ENCODE assay signal across 27 cellular contexts in the genomic region with DNA sequence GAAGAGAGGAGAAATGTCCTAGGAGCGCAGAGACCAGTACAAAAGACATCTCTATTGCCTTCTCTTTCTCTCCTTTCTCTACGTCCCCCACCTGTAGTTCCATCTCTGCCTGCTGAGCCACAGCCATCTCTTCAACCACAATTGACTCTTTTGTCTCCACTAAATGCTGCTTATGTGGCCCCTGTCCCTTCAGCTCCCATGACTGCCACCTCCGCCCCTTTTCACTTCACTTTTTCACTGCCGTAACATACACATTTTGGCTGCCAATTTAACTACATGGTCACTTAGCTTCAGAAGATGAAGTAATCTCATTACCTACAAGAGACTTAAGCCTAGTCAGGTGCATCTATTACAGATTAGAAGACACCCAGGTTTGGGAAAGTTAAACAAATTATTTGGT.
"Had no signal": no experiment of that assay in that cellular context is flagged by ENCODE, and none has a peak within 500 bp of the region (broad histone marks: within the 10 kb centered on the region; RNA-seq: fewer than 3 reads in every experiment).

No MANE protein-coding gene starts in this region.

- H3K36me3 ChIP-seq: lower lobe of right lung, ovary, stomach, thyroid gland, transverse colon, upper lobe of left lung, vagina had no signal

- ATAC-seq: left cardiac atrium; left lobe of liver; lower lobe of right lung; natural killer cell; right cardiac atrium; sciatic nerve; stimulated activated naive B cell treated with anti-CD40 and anti-IgM and Interleukin-4, amounts not matched to agents 10 μg/mL and 1 μg/mL and 100 μg/mL, for 72 hours; stimulated activated naive CD8-positive, alpha-beta T cell treated with anti-CD3 and anti-CD28 coated beads, Interleukin-15, Interleukin-2, amounts not matched to agents 100 U/mL and 50 U/mL, for 24 hours had no signal

- H3K9me3 Mint-ChIP-seq: mesothelial cell of epicardium; naive B cell; natural killer cell; nephron progenitor cell; stimulated activated naive B cell treated with anti-CD40 and anti-IgM and Interleukin-4, amounts not matched to agents 10 μg/mL and 1 μg/mL and 100 μg/mL, for 72 hours had no signal

- H3K27me3 ChIP-seq: hepatocyte, ovary, stomach, testis, thyroid gland, transverse colon, upper lobe of left lung, vagina had no signal

- H3K4me2 ChIP-seq: hepatocyte had no signal

- H3K27ac ChIP-seq: hepatocyte, lower lobe of right lung, ovary, skin epidermis, stomach, thyroid gland, transverse colon, upper lobe of left lung, vagina had no signal

- H3K27me3 Mint-ChIP-seq: stimulated activated naive B cell treated with anti-CD40 and anti-IgM and Interleukin-4, amounts not matched to agents 10 μg/mL and 1 μg/mL and 100 μg/mL, for 72 hours had no signal

- H3K4me1 ChIP-seq: lower lobe of right lung, stomach, testis, thyroid gland, transverse colon, vagina had no signal

- H3K79me2 ChIP-seq: hepatocyte had no signal

- DNase-seq: islet precursor cell; left cardiac atrium; lower lobe of right lung; mesendoderm; naive B cell; natural killer cell; nephron progenitor cell; ovary; right cardiac atrium; stimulated activated CD4-positive, alpha-beta T cell treated with anti-CD3 and anti-CD28 coated beads, Interleukin-12 subunit alpha, Interleukin-12 subunit beta, amount 100 ng/mL, for 4 hours; stimulated activated CD4-positive, alpha-beta T cell treated with anti-CD3 and anti-CD28 coated beads, Interleukin-15, amount 100 ng/mL, for 24 hours; stimulated activated CD4-positive, alpha-beta T cell treated with anti-CD3 and anti-CD28 coated beads, Interleukin-2, amount 100 ng/mL, for 24 hours; stimulated activated CD4-positive, alpha-beta T cell treated with anti-CD3 and anti-CD28 coated beads, Interleukin-4, amount 100 ng/mL, for 1 hour; stimulated activated naive B cell treated with anti-CD40 and anti-IgM and Interleukin-4, amounts not matched to agents 10 μg/mL and 1 μg/mL and 100 μg/mL, for 72 hours; stimulated activated naive CD8-positive, alpha-beta T cell treated with anti-CD3 and anti-CD28 coated beads, Interleukin-15, Interleukin-2, amounts not matched to agents 100 U/mL and 50 U/mL, for 24 hours; stomach; testis; thyroid gland; transverse colon; upper lobe of left lung had no signal

- H3K9me3 ChIP-seq: lower lobe of right lung, ovary, stomach, testis, thyroid gland, transverse colon, upper lobe of left lung, vagina had no signal

- H3K27ac Mint-ChIP-seq: mesothelial cell of epicardium, natural killer cell, nephron progenitor cell, progenitor cell of endocrine pancreas had no signal

- H3K4me1 Mint-ChIP-seq: naive B cell; natural killer cell; stimulated activated naive B cell treated with anti-CD40 and anti-IgM and Interleukin-4, amounts not matched to agents 10 μg/mL and 1 μg/mL and 100 μg/mL, for 72 hours had no signal

- H2AFZ ChIP-seq: hepatocyte had no signal

- H3K4me3 ChIP-seq: hepatocyte, lower lobe of right lung, ovary, skin epidermis, stomach, testis, thyroid gland, transverse colon, upper lobe of left lung, vagina had no signal

- H3K36me3 Mint-ChIP-seq: mesothelial cell of epicardium; naive B cell; natural killer cell; stimulated activated naive B cell treated with anti-CD40 and anti-IgM and Interleukin-4, amounts not matched to agents 10 μg/mL and 1 μg/mL and 100 μg/mL, for 72 hours had no signal

- H3K4me3 Mint-ChIP-seq: mesothelial cell of epicardium; naive B cell; natural killer cell; nephron progenitor cell; stimulated activated naive B cell treated with anti-CD40 and anti-IgM and Interleukin-4, amounts not matched to agents 10 μg/mL and 1 μg/mL and 100 μg/mL, for 72 hours had no signal
